Comparison of ENCODE assay signal across 8 cellular contexts in genomic region chrX:155971658-155972057, GRCh38. TPM values are rescaled to one million over a fixed set of nuclear protein-coding genes. Genes with fewer than 3 reads are reported as not detected.
DNase-seq lines count a peak whose midpoint lies in the region; TF ChIP-seq lines count a peak whose summit lies in the region.
"Not testable (repeated sequence)": the region's sequence is repeated elsewhere in the genome, so short reads cannot be mapped to it uniquely, and the experiment has no call there.

No MANE protein-coding gene starts in this region.

- WGBS in endodermal cell (ENCODE audit: insufficient coverage in 1 of 2, insufficient read length in 1 of 2), 2 experiments = 50 to 78% methylated on average over 1 to 5 of the region's 5 CpGs

- H3K4me1 ChIP-seq in endodermal cell (ENCODE audit: control insufficient read depth, insufficient read depth, low read length); osteoblast (ENCODE audit: insufficient read depth, low read length): not testable (repeated sequence)

- not testable (repeated sequence) for H3K4me2 ChIP-seq in osteoblast (ENCODE audit: insufficient read depth, low read length)

- H3K27me3 Mint-ChIP-seq in endodermal cell (ENCODE audit: insufficient read depth) = not testable (repeated sequence)

- H3K9me3 ChIP-seq in WERI-Rb-1 (ENCODE audit: severe bottlenecking) (peaks cover 14% of the 10 kb centered on the region), endodermal cell (ENCODE audit: control insufficient read depth, low read length) (peaks cover 34% of the 10 kb centered on the region)
- not testable (repeated sequence) for H3K9me3 ChIP-seq in osteoblast (ENCODE audit: low read depth, low read length)

- not testable (repeated sequence) for H3K4me3 Mint-ChIP-seq in endodermal cell

- TF ChIP-seq CTCF in C4-2B (conservative IDR thresholded peaks at IDR 0.05) (peak; percentile 31), GM13976 (IDR thresholded peaks at IDR 0.05; ENCODE audit: borderline replicate concordance, control extremely low read depth, extremely low read depth, insufficient read depth, missing control alignments) (peak; percentile 9), LNCAP (IDR thresholded peaks at IDR 0.05) (peak; percentile 21; the same call in 1 of the 2 replicates), WERI-Rb-1 (IDR thresholded peaks at IDR 0.05; ENCODE audit: low read depth, low read length) (peak; percentile 60), endodermal cell (conservative IDR thresholded peaks at IDR 0.05) (peak; percentile 43), osteoblast (IDR thresholded peaks at IDR 0.05; ENCODE audit: extremely low read depth, low read depth, low read length) (peak; percentile 17)

- not testable (repeated sequence) for H3K4me1 Mint-ChIP-seq in endodermal cell

- H3K79me2 ChIP-seq in osteoblast (ENCODE audit: insufficient read depth, low read length) = not testable (repeated sequence)

- H3K4me3 ChIP-seq in WERI-Rb-1 (ENCODE audit: low read depth, low read length); endodermal cell (ENCODE audit: low read length); osteoblast (ENCODE audit: insufficient read depth, low read length): not testable (repeated sequence)

- H3K9me3 Mint-ChIP-seq in endodermal cell = peaks cover 71% of the 10 kb centered on the region

- not testable (repeated sequence) for H3K36me3 ChIP-seq in WERI-Rb-1; endodermal cell (ENCODE audit: control insufficient read depth, insufficient read depth, low read length); osteoblast (ENCODE audit: insufficient read depth, low read length)

- not testable (repeated sequence) for H3K27ac ChIP-seq in C4-2B; WERI-Rb-1; endodermal cell (ENCODE audit: low read depth, low read length); osteoblast (ENCODE audit: low read depth, low read length)

- H3K36me3 Mint-ChIP-seq in endodermal cell (ENCODE audit: low read depth) = not testable (repeated sequence)

- H3K27ac Mint-ChIP-seq in endodermal cell = not testable (repeated sequence)

- in situ Hi-C loops in GM13976 (cut with MboI; ENCODE audit: low sequenced_read_pairs, unreplicated experiment) = not testable (repeated sequence)

- not testable (repeated sequence) for H2AFZ ChIP-seq in osteoblast (ENCODE audit: low read length)

- H4K20me1 ChIP-seq in osteoblast (ENCODE audit: insufficient read depth, low read length) = not testable (repeated sequence)

- H3K27me3 ChIP-seq in WERI-Rb-1 (ENCODE audit: insufficient read depth, low read depth, severe bottlenecking); endodermal cell (ENCODE audit: control insufficient read depth, insufficient read depth, low read length, poor library complexity, severe bottlenecking); osteoblast (ENCODE audit: insufficient read depth, low read length): not testable (repeated sequence)

- not testable (repeated sequence) for DNase-seq in GM13976 (ENCODE audit: low spot score); WERI-Rb-1; endodermal cell; osteoblast (ENCODE audit: insufficient read length, low spot score, missing footprints)
- DNase-seq in NCI-H82 (lab: John Stamatoyannopoulos, UW) (peak; percentile 16), RPMI7951 (ENCODE audit: low read depth) (peak; percentile 9)

- not testable (repeated sequence) for H3K9ac ChIP-seq in endodermal cell (ENCODE audit: extremely low read depth, low read length, poor library complexity, severe bottlenecking)

RNA-seq across cellular contexts. Expression of gene IL9R, which starts 25.8 kb away (rescaled TPM):
- total RNA-seq in RPMI7951 (2014; rRNA removed; shearing (Covaris generic)) = 0.10 and 0.12 TPM in 2 replicates
- total RNA-seq in endodermal cell (under 1 TPM; 0.31 to 0.62 TPM), osteoblast (not detected in 2 replicates)
- 0.11 TPM for polyA plus RNA-seq in endodermal cell (2013, experiment 1 of 2)
- 0.37 TPM for polyA plus RNA-seq in endodermal cell (2013, experiment 2 of 2)

Comparison
In these comparisons a context has a peak if more than half of its experiments do, and no peak if none do; other contexts are left out.
1. CTCF ChIP-seq: peak in every context shown above with its lines; median percentile 60 in WERI-Rb-1; 43 in endodermal cell; 31 in C4-2B; 21 in LNCAP; 17 in osteoblast; 9 in GM13976.